ENCODE assay signal across 17 cellular contexts in the genomic region with DNA sequence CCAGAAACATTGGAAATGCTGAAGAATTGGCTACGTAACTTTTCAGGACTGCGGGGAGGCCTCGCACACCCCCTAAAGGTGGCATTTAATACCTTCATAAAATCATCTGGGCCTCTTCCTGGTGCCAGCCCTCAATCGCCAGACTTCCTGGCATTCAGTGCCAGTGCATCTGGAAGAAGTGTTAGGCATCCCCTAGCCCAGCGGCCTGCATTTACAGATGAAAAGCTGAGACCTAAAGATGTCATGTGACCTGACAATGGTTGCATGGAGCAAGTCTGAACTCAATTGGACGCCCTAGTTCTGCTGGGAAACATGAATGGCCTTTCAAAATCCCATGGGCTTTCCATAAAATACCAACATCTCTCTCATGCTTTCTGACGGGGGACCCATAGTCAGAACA.
"Had no signal": no experiment of that assay in that cellular context is flagged by ENCODE, and none has a peak within 500 bp of the region (broad histone marks: within the 10 kb centered on the region; RNA-seq: fewer than 3 reads in every experiment).

No MANE protein-coding gene starts in this region.

- H3K36me3 ChIP-seq: esophagus muscularis mucosa, gastroesophageal sphincter, heart left ventricle, left lung, lower lobe of right lung had no signal

- H3K27ac Mint-ChIP-seq: naive thymus-derived CD4-positive, alpha-beta T cell had no signal

- ATAC-seq: foreskin keratinocyte; gastroesophageal sphincter; heart left ventricle; left cardiac atrium; left lung; left ventricle myocardium superior; lower lobe of right lung; naive thymus-derived CD4-positive, alpha-beta T cell had no signal

- DNase-seq: dermis blood vessel endothelial cell; dorsolateral prefrontal cortex; effector CD4-positive, alpha-beta T cell; effector memory CD4-positive, alpha-beta T cell; foreskin keratinocyte; heart left ventricle; left cardiac atrium; left lung; left ventricle myocardium superior; lower lobe of right lung; mesenchymal stem cell; midbrain; naive thymus-derived CD4-positive, alpha-beta T cell had no signal

- H3K4me3 Mint-ChIP-seq: naive thymus-derived CD4-positive, alpha-beta T cell had no signal

- H3K4me3 ChIP-seq: coronary artery, dorsolateral prefrontal cortex, esophagus muscularis mucosa, gastroesophageal sphincter, heart left ventricle, hepatocyte, left lung, lower lobe of right lung had no signal

- H3K27ac ChIP-seq: coronary artery, dorsolateral prefrontal cortex, esophagus muscularis mucosa, foreskin keratinocyte, gastroesophageal sphincter, heart left ventricle, hepatocyte, left lung, lower lobe of right lung had no signal

- H3K4me1 ChIP-seq: esophagus muscularis mucosa, gastroesophageal sphincter, heart left ventricle, left lung, lower lobe of right lung had no signal

- H3K9me3 ChIP-seq: esophagus muscularis mucosa, gastroesophageal sphincter, heart left ventricle, left lung, lower lobe of right lung had no signal

- H3K27me3 ChIP-seq: hepatocyte had no signal
